In the genomic region with DNA sequence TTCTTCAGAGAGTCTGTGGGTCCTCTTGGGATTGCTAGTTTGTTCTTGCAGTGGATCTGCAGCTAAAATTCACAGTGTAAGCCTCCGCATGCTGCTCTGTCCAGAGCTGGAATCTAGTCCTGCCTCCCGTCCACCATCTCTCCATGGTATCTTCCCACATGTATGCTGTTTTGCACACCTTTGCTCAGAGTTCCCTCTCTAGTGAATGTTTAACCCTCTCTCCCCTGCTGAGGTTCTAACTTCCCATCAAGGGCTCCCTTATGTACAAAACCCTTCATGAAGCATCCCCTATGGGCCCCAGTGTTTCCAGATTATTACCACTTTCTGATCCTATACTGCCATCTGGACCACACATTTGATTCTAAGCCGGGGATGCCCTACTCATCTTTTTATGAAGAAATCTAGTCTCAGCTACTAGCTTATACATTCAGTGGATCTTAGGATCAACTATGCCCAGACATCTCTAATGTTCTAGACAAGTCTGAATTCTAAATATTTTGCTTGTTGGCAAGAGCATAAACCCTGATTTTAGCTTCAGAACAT, we compare ENCODE assay signal across 1 cellular context.
TF ChIP-seq lines count a peak whose summit lies in the region.

No MANE protein-coding gene starts in this region.

TF ChIP-seq in A549, 52 proteins besides CTCF, POLR2A, EP300 and RAD21:
- TF ChIP-seq CHD4 (IDR thresholded peaks at IDR 0.05; ENCODE audit: borderline replicate concordance) (no peak), SMC3 (IDR thresholded peaks at IDR 0.05) (peak; percentile 19; the same call in 1 of the 3 replicates)
